In genomic region chr20:49395183-49395582, GRCh38 we compare ENCODE assay signal across 16 cellular contexts.
DNase-seq lines count a peak whose midpoint lies in the region; ATAC-seq and TF ChIP-seq lines count a peak whose summit lies in the region.
"Had no signal": no experiment of that assay in that cellular context is flagged by ENCODE, and none has a peak within 500 bp of the region (broad histone marks: within the 10 kb centered on the region; RNA-seq: fewer than 3 reads in every experiment).

No MANE protein-coding gene starts in this region.

- H3K27me3 ChIP-seq in gastrocnemius medialis: no peaks in the 10 kb centered on the region

- peak; percentile 57 for DNase-seq in AG20443 (ENCODE audit: low spot score)
- DNase-seq in amniotic epithelial cell (ENCODE audit: low read depth): peak; percentile 27
- peak; percentile 5 for DNase-seq in fibroblast of villous mesenchyme (ENCODE audit: low read depth)
- DNase-seq in gastrocnemius medialis: peak; percentile 65 to 73
- no peak for DNase-seq in 8988T
- no peak for DNase-seq in effector CD4-positive, alpha-beta T cell
- DNase-seq: activated effector memory CD4-positive, alpha-beta T cell treated with Interleukin-2 at 50 U/mL for 16 hours; COR-L47; erythroblast; NCI-H1436; NCI-H226; SHP77 treated with DMSO at 0.1 percent for 48 hours; stimulated activated CD4-positive, alpha-beta T cell treated with anti-CD3 and anti-CD28 coated beads, Interleukin-12 subunit alpha, Interleukin-12 subunit beta, amount 100 ng/mL, for 4 hours; stimulated activated naive CD4-positive, alpha-beta T cell had no signal

- peak overlapping the region; percentile 47 to 83 (median 75) for H3K27ac ChIP-seq in gastrocnemius medialis

- H3K36me3 ChIP-seq in gastrocnemius medialis: no peaks in the 10 kb centered on the region

- intact Hi-C loops in gastrocnemius medialis (cut with DNase I; ENCODE audit: low total_unique reads): no loop called here

- H3K4me1 ChIP-seq in gastrocnemius medialis: peaks cover 23 to 50% of the 10 kb centered on the region in 2 donors

- TF ChIP-seq CTCF in fibroblast of villous mesenchyme (IDR thresholded peaks at IDR 0.05; ENCODE audit: insufficient read depth, low read depth, low read length) (no peak), gastrocnemius medialis (IDR thresholded peaks at IDR 0.05 in 4 of 5, conservative IDR thresholded peaks at IDR 0.05 in 1 of 5) (no peak)

- H3K9me3 ChIP-seq in gastrocnemius medialis: no peaks in the 10 kb centered on the region

- no peak for TF ChIP-seq POLR2A in gastrocnemius medialis (IDR thresholded peaks at IDR 0.05)

- H3K4me3 ChIP-seq in fibroblast of villous mesenchyme (ENCODE audit: low read depth, low read length) (no peak overlapping the region), gastrocnemius medialis (no peak overlapping the region)

- in situ Hi-C loops in gastrocnemius medialis (cut with MboI; ENCODE audit: low sequenced_read_pairs in 4 of 4): no loop called here

- ATAC-seq in gastrocnemius medialis: peak; percentile 46 to 70
- no peak for ATAC-seq in HG02798 (IDR thresholded peaks at IDR 0.05; ENCODE audit: poor library complexity, unreplicated experiment)
- no peak for ATAC-seq in GM18502 (IDR thresholded peaks at IDR 0.05; ENCODE audit: poor library complexity, unreplicated experiment)

Comparison
In these comparisons a context has a peak if more than half of its experiments do, and no peak if none do; other contexts are left out.
1. DNase-seq: peak in AG20443 (single experiment), amniotic epithelial cell (single experiment), fibroblast of villous mesenchyme (single experiment) and gastrocnemius medialis (2 of 2); none in 8988T (single experiment) and effector CD4-positive, alpha-beta T cell (single experiment).
2. ATAC-seq: peak in gastrocnemius medialis (2 of 2); none in HG02798 (single experiment) and GM18502 (single experiment).